27 cellular contexts compared by ENCODE assay signal in the genomic region with DNA sequence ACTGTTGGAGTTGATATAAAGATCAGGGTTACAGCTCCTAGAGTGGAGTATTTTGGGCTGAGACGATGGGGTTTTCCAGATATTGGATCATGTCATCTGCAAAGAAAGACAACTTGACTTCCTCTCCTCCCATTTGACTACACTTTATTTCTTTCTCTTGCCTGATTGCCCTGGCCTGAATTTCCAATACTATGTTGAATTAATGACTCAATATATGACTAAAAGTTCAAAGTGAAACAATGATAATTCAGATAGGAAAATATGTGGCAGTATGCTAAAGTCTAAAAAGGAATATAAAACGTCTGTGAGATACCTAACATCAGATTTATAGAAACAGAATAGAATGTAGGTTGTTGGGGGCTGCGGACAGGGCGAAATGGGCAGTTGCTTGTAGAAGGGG.
"Had no signal": no experiment of that assay in that cellular context is flagged by ENCODE, and none has a peak within 500 bp of the region (broad histone marks: within the 10 kb centered on the region; RNA-seq: fewer than 3 reads in every experiment).

No MANE protein-coding gene starts in this region.

- ATAC-seq: activated CD8-positive, alpha-beta T cell treated with anti-CD3 and anti-CD28 coated beads for 36 hours; body of pancreas; K562; Right ventricle myocardium inferior had no signal

- H3K27me3 ChIP-seq: ascending aorta, body of pancreas, breast epithelium had no signal

- H3K27ac ChIP-seq: body of pancreas, breast epithelium, RWPE1 had no signal

- H3K36me3 ChIP-seq: ascending aorta, breast epithelium had no signal

- FAIRE-seq: K562, RCC 7860 had no signal

- H3K27ac Mint-ChIP-seq: activated CD4-positive, alpha-beta T cell treated with anti-CD3 and anti-CD28 coated beads, Interleukin-2, amount 10 ng/mL, durations not matched to agents 24 days and 14 days; activated CD8-positive, alpha-beta T cell treated with anti-CD3 and anti-CD28 coated beads for 36 hours; activated naive CD4-positive, alpha-beta T cell treated with anti-CD3 and anti-CD28 coated beads, Interleukin-2, amount 50 U/mL, for 24 hours; activated naive CD8-positive, alpha-beta T cell treated with anti-CD3 and anti-CD28 coated beads, Interleukin-2, amount 10 ng/mL, durations not matched to agents 7 days and 5 days; activated T-cell treated with anti-CD3 and anti-CD28 coated beads, Interleukin-2, amount 50 U/mL, for 24 hours; activated T-helper 2 cell treated with anti-CD3 and anti-CD28 coated beads, Interferon-gamma antibody, Interleukin-2, Interleukin-4, amounts not matched to agents 10 μg/mL and 5 μg/mL and 100 μg/mL, durations not matched to agents 14 hours and 24 hours and 36 hours had no signal

- H3K4me3 Mint-ChIP-seq: activated CD4-positive, alpha-beta T cell treated with anti-CD3 and anti-CD28 coated beads, Interleukin-2, amount 10 ng/mL, durations not matched to agents 24 days and 14 days; activated CD8-positive, alpha-beta T cell treated with anti-CD3 and anti-CD28 coated beads for 36 hours; activated naive CD4-positive, alpha-beta T cell treated with anti-CD3 and anti-CD28 coated beads, Interleukin-2, amount 50 U/mL, for 24 hours; activated naive CD8-positive, alpha-beta T cell treated with anti-CD3 and anti-CD28 coated beads, Interleukin-2, amount 10 ng/mL, durations not matched to agents 7 days and 5 days; activated T-cell treated with anti-CD3 and anti-CD28 coated beads, Interleukin-2, amount 50 U/mL, for 24 hours had no signal

- H3K36me3 Mint-ChIP-seq: activated naive CD4-positive, alpha-beta T cell treated with anti-CD3 and anti-CD28 coated beads, Interleukin-2, amount 50 U/mL, for 24 hours; activated naive CD8-positive, alpha-beta T cell treated with anti-CD3 and anti-CD28 coated beads, Interleukin-2, amount 10 ng/mL, durations not matched to agents 7 days and 5 days had no signal

- H3K9me3 Mint-ChIP-seq: activated CD4-positive, alpha-beta T cell treated with anti-CD3 and anti-CD28 coated beads, Interleukin-2, amount 10 ng/mL, durations not matched to agents 24 days and 14 days; activated CD8-positive, alpha-beta T cell treated with anti-CD3 and anti-CD28 coated beads for 36 hours; activated naive CD4-positive, alpha-beta T cell treated with anti-CD3 and anti-CD28 coated beads, Interleukin-2, amount 50 U/mL, for 24 hours; activated naive CD8-positive, alpha-beta T cell treated with anti-CD3 and anti-CD28 coated beads, Interleukin-2, amount 10 ng/mL, durations not matched to agents 7 days and 5 days; activated T-cell treated with anti-CD3 and anti-CD28 coated beads, Interleukin-2, amount 50 U/mL, for 24 hours; activated T-helper 2 cell treated with anti-CD3 and anti-CD28 coated beads, Interferon-gamma antibody, Interleukin-2, Interleukin-4, amounts not matched to agents 10 μg/mL and 5 μg/mL and 100 μg/mL, durations not matched to agents 14 hours and 24 hours and 36 hours had no signal

- H3K4me1 Mint-ChIP-seq: activated CD4-positive, alpha-beta T cell treated with anti-CD3 and anti-CD28 coated beads, Interleukin-2, amount 10 ng/mL, durations not matched to agents 24 days and 14 days; activated naive CD4-positive, alpha-beta T cell treated with anti-CD3 and anti-CD28 coated beads, Interleukin-2, amount 50 U/mL, for 24 hours; activated naive CD8-positive, alpha-beta T cell treated with anti-CD3 and anti-CD28 coated beads, Interleukin-2, amount 10 ng/mL, durations not matched to agents 7 days and 5 days had no signal

- H3K4me3 ChIP-seq: ascending aorta, body of pancreas, breast epithelium, K562 had no signal

- DNase-seq: activated CD4-positive, alpha-beta T cell treated with anti-CD3 and anti-CD28 coated beads, Interleukin-2, amount 10 ng/mL, durations not matched to agents 24 days and 14 days; activated CD4-positive, alpha-beta T cell treated with anti-CD3 and anti-CD28 coated beads, Interleukin-2, amount 50 U/mL, for 4 hours; activated CD8-positive, alpha-beta T cell treated with anti-CD3 and anti-CD28 coated beads for 36 hours; activated gamma-delta T cell; activated naive CD4-positive, alpha-beta T cell treated with Interleukin-2 at 50 U/mL for 16 hours; activated naive CD8-positive, alpha-beta T cell treated with anti-CD3 and anti-CD28 coated beads, Interleukin-2, amount 10 ng/mL, durations not matched to agents 7 days and 5 days; activated T-cell treated with anti-CD3 and anti-CD28 coated beads, Interleukin-2, amount 50 U/mL, for 24 hours; amygdala; body of pancreas; caudate nucleus; cerebellar nuclear complex; NCI-H1105; NCI-H1417 treated with DMSO at 0.1 percent for 48 hours; NCI-H187 treated with DMSO at 0.1 percent for 48 hours; NCI-H2081; NCI-H226; NCI-H524 treated with DMSO at 0.1 percent for 48 hours; SIG-M5; T1000 had no signal

- H3K4me1 ChIP-seq: breast epithelium had no signal

- H3K9me3 ChIP-seq: ascending aorta, body of pancreas, breast epithelium had no signal

- H3K27me3 Mint-ChIP-seq: activated CD8-positive, alpha-beta T cell treated with anti-CD3 and anti-CD28 coated beads for 36 hours had no signal
